1 cellular context compared by ENCODE assay signal in genomic region chr6:19662911-19663310, GRCh38.
TF ChIP-seq lines count a peak whose summit lies in the region.

No MANE protein-coding gene starts in this region.

TF ChIP-seq in GM23338, 12 proteins besides CTCF, POLR2A, EP300 and RAD21 (continued from another document):
- TF ChIP-seq REST (IDR thresholded peaks at IDR 0.05; ENCODE audit: unreplicated experiment) (no peak), STAT1 (IDR thresholded peaks at IDR 0.05; ENCODE audit: unreplicated experiment) (no peak)
TF ChIP-seq in GM23338: peak in this region for 0.
